In genomic region chr12:12452326-12452725, GRCh38 we compare ENCODE assay signal across 18 cellular contexts.
DNase-seq lines count a peak whose midpoint lies in the region; ATAC-seq, FAIRE-seq and TF ChIP-seq lines count a peak whose summit lies in the region.
"Had no signal": no experiment of that assay in that cellular context is flagged by ENCODE, and none has a peak within 500 bp of the region (broad histone marks: within the 10 kb centered on the region; RNA-seq: fewer than 3 reads in every experiment).

No MANE protein-coding gene starts in this region.

- DNase-seq in NCI-H748 (lab: John Stamatoyannopoulos, UW; ENCODE audit: unreplicated experiment) (peak; percentile 66), NCI-H748 treated with DMSO at 0.1 percent for 48 hours (lab: John Stamatoyannopoulos, UW) (no peak), H9 (no peak), WTC11 (ENCODE audit: low spot score) (no peak), urothelium cell line (ENCODE audit: low spot score) (no peak), nucleus accumbens (lab: John Stamatoyannopoulos, UW) (no peak), Karpas-422 (no peak)
- DNase-seq: AML-193; Caco-2; CD4-positive, alpha-beta T cell; GM23248; HCEC 1CT had no signal

- H4K20me1 ChIP-seq in H9 (ENCODE audit: control insufficient read depth, insufficient read depth, insufficient read length) (no peaks in the 10 kb centered on the region), Karpas-422 (ENCODE audit: insufficient read depth, low read depth, low read length) (0 out of 2 replicates have a peak, but pooled peaks cover 4% of the 10 kb centered on the region)

- no peaks in the 10 kb centered on the region for H3K9me3 ChIP-seq in H9 (ENCODE audit: control insufficient read depth, low read depth, low read length)
- no peaks in the 10 kb centered on the region for H3K9me3 ChIP-seq in Karpas-422 (ENCODE audit: low read length)
- H3K9me3 ChIP-seq: A549, Caco-2 had no signal

- no peaks in the 10 kb centered on the region for H3K9me3 Mint-ChIP-seq in H9
- 0 out of 2 replicates have a peak, but pooled peaks cover 3% of the 10 kb centered on the region for H3K9me3 Mint-ChIP-seq in WTC11
- H3K9me3 Mint-ChIP-seq: CD4-positive, alpha-beta T cell had no signal

- no peak overlapping the region for H3K4me3 ChIP-seq in Karpas-422 (ENCODE audit: low read length)
- H3K4me3 ChIP-seq: A549, GM23248 had no signal

- H4K5ac ChIP-seq in H9 (ENCODE audit: insufficient read length, low read depth, low read length): no peak overlapping the region

- no peak overlapping the region for H2BK5ac ChIP-seq in H9 (ENCODE audit: insufficient read length, low read length)

- H3K4ac ChIP-seq in H9 (ENCODE audit: low read depth, low read length): no peak overlapping the region

- no peak overlapping the region for H4K8ac ChIP-seq in H9 (replicated peaks; ENCODE audit: insufficient read length, low read depth, low read length)

- H3K27me3 Mint-ChIP-seq in H9 (ENCODE audit: low read depth) (no peaks in the 10 kb centered on the region), WTC11 (ENCODE audit: low read depth) (no peaks in the 10 kb centered on the region)
- H3K27me3 Mint-ChIP-seq: CD4-positive, alpha-beta T cell; IgD-negative memory B cell had no signal

- H3K79me2 ChIP-seq in H9 (ENCODE audit: insufficient read depth, low read length) (no peaks in the 10 kb centered on the region), Karpas-422 (ENCODE audit: low read length) (no peaks in the 10 kb centered on the region)

- no peak overlapping the region for H3K23ac ChIP-seq in H9 (ENCODE audit: insufficient read length, low read depth, low read length)

- no peaks in the 10 kb centered on the region for H3K36me3 ChIP-seq in Karpas-422 (ENCODE audit: insufficient read depth, low read length)

- POLR2A ChIA-PET in WTC11 (lab: Charles Lee): no interaction called here

- no peaks in the 10 kb centered on the region for H3K79me1 ChIP-seq in H9 (ENCODE audit: insufficient read depth, low read depth, low read length, poor library complexity, severe bottlenecking)

- no peak overlapping the region for H3K27ac ChIP-seq in H9 (ENCODE audit: insufficient read length, low read depth, low read length)
- no peak overlapping the region for H3K27ac ChIP-seq in Karpas-422 (ENCODE audit: low read length)
- H3K27ac ChIP-seq: GM23248 had no signal

- H2AFZ ChIP-seq in H9 (ENCODE audit: low read length) (no peak overlapping the region), Karpas-422 (ENCODE audit: low read length) (no peak overlapping the region)
- H2AFZ ChIP-seq: GM23248 had no signal

- no peak overlapping the region for H2BK15ac ChIP-seq in H9 (ENCODE audit: low read depth, low read length)

- no peak for ATAC-seq in WTC11
- ATAC-seq: A549 had no signal

- H3K4me1 Mint-ChIP-seq in H9 (peaks cover 16 to 18% of the 10 kb centered on the region in 2 experiments), WTC11 (peaks cover 17% of the 10 kb centered on the region)

- no peak overlapping the region for H3K4me3 Mint-ChIP-seq in H9
- no peak overlapping the region for H3K4me3 Mint-ChIP-seq in WTC11
- H3K4me3 Mint-ChIP-seq: CD4-positive, alpha-beta T cell; IgD-negative memory B cell had no signal

- no peak overlapping the region for H3K18ac ChIP-seq in H9 (ENCODE audit: insufficient read length, low read depth, low read length)

- TF ChIP-seq CTCF in H9 (conservative IDR thresholded peaks at IDR 0.05) (no peak), WTC11 (IDR thresholded peaks at IDR 0.05) (no peak)

- H4K91ac ChIP-seq in H9 (ENCODE audit: insufficient read length, low read depth, low read length): no peak overlapping the region

- H3K9ac ChIP-seq in H9 (ENCODE audit: extremely low read depth, insufficient read length, low read length) (no peak overlapping the region), Karpas-422 (ENCODE audit: low read length) (no peak overlapping the region)
- H3K9ac ChIP-seq: GM23248 had no signal

- H3K14ac ChIP-seq in H9 (ENCODE audit: insufficient read depth, low read length): no peak overlapping the region

- H3K56ac ChIP-seq in H9 (ENCODE audit: insufficient read length, low read depth, low read length): no peak overlapping the region

- H2AK5ac ChIP-seq in H9 (ENCODE audit: insufficient read length, low read length): no peak overlapping the region

- H3K9me2 ChIP-seq in Karpas-422 (replicated peaks; ENCODE audit: insufficient read depth, low read length): no peaks in the 10 kb centered on the region

- no CpG with 5 or more reads among the region's 19 CpGs for WGBS in H9 (ENCODE audit: extremely low coverage, insufficient read length, low lambda C conversion rate)

- H2BK120ac ChIP-seq in H9 (ENCODE audit: low read depth, low read length, poor library complexity, severe bottlenecking): no peak overlapping the region

- no peaks in the 10 kb centered on the region for H3K23me2 ChIP-seq in H9 (ENCODE audit: insufficient read length, low read depth, low read length, poor library complexity, severe bottlenecking)

- no peak overlapping the region for H3K4me2 ChIP-seq in H9 (ENCODE audit: insufficient read depth, insufficient read length, low read length)
- H3K4me2 ChIP-seq in Karpas-422 (ENCODE audit: low read depth, low read length, poor library complexity, severe bottlenecking): no peak overlapping the region
- H3K4me2 ChIP-seq: A549 had no signal

- H3K36me3 Mint-ChIP-seq in H9 (ENCODE audit: insufficient read depth in 1 of 3, low read depth in 3 of 3): no peaks in the 10 kb centered on the region
- H3K36me3 Mint-ChIP-seq in WTC11: 0 out of 2 replicates have a peak, but pooled peaks cover 3% of the 10 kb centered on the region

- no peaks in the 10 kb centered on the region for H3K4me1 ChIP-seq in H9 (ENCODE audit: insufficient read depth, low read length)
- H3K4me1 ChIP-seq in Karpas-422 (ENCODE audit: low read length): no peaks in the 10 kb centered on the region

- peak; percentile 83 for FAIRE-seq in urothelium cell line (lab: Jason Lieb, UNC)
- FAIRE-seq: A549, D721Med, G401.6, GM12892, HTR-8/SVneo had no signal

- peak overlapping the region in 2 of 3 experiments; percentile 74 to 85; a peak in 2 of 7 replicates for H3K27ac Mint-ChIP-seq in H9
- peak overlapping the region; percentile 86; the same call in 1 of the 2 replicates for H3K27ac Mint-ChIP-seq in WTC11
- H3K27ac Mint-ChIP-seq: CD4-positive, alpha-beta T cell; IgD-negative memory B cell had no signal

- H3K27me3 ChIP-seq in H9 (ENCODE audit: insufficient read depth, low read length) (no peaks in the 10 kb centered on the region), Karpas-422 (ENCODE audit: low read length) (no peaks in the 10 kb centered on the region)

- H2BK12ac ChIP-seq in H9 (ENCODE audit: insufficient read length, low read depth, low read length): no peak overlapping the region

- CTCF ChIA-PET in WTC11 (lab: Charles Lee): no interaction called here

- no peak overlapping the region for H2BK20ac ChIP-seq in H9 (ENCODE audit: low read depth, low read length, poor library complexity, severe bottlenecking)

- no peak overlapping the region for H3T11ph ChIP-seq in H9 (ENCODE audit: low read length)

TF ChIP-seq in WTC11, 78 proteins besides CTCF, POLR2A, EP300 and RAD21:
- TF ChIP-seq MLX (CRISPR knock-in tag; IDR thresholded peaks at IDR 0.05): no peak
